17 cellular contexts compared by ENCODE assay signal in the genomic region with DNA sequence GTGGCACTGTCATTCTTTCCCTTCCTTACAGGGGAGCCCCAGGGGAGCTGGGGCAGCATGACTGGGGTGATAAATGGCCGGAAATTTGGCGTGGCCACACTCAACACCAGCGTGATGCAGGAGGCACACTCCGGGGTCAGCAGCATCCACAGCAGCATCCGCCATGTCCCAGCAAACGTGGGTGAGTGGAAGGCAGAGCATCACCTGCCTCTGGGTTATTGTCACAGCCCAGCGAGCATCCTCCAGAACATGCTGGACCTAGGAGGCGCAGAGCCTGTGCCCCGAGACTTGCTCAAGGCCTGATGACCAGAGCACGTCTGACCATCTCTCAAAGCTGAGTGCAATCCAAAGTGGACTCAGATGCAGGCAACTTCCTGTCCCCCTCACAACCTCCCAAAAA. TPM values are rescaled to one million over a fixed set of nuclear protein-coding genes. Genes with fewer than 3 reads are reported as not detected.
"Had no signal": no experiment of that assay in that cellular context is flagged by ENCODE, and none has a peak within 500 bp of the region (broad histone marks: within the 10 kb centered on the region; RNA-seq: fewer than 3 reads in every experiment).

No MANE protein-coding gene starts in this region.

- H3K27ac ChIP-seq: left lung, upper lobe of right lung, VCaP had no signal

- H3K9me3 ChIP-seq: left lung, thyroid gland, upper lobe of right lung had no signal

- H3K4me1 ChIP-seq: upper lobe of right lung had no signal

- ATAC-seq: activated CD8-positive, alpha-beta T cell treated with anti-CD3 and anti-CD28 coated beads, Interleukin-2, amount 10 ng/mL, durations not matched to agents 7 days and 5 days; left lung; natural killer cell treated with Interleukin-12 subunit alpha and Interleukin-12 subunit beta and Interleukin-15 and Interleukin-18, amount 100 ng/mL, for 72 hours; upper lobe of right lung had no signal

- H3K4me3 ChIP-seq: left lung, thyroid gland, upper lobe of right lung had no signal

- FAIRE-seq: frontal cortex had no signal

- H3K27me3 ChIP-seq: left lung, thyroid gland, upper lobe of right lung had no signal

- DNase-seq: activated CD4-positive, alpha-beta T cell treated with anti-CD3 and anti-CD28 coated beads, Interleukin-2, amount 50 U/mL, for 1 hour; activated CD4-positive, CD25-positive, alpha-beta regulatory T cell treated with anti-CD3 and anti-CD28 coated beads, Interleukin-2, amount 50 U/mL, for 72 hours; activated CD8-positive, alpha-beta T cell treated with anti-CD3 and anti-CD28 coated beads, Interleukin-2, amount 10 ng/mL, durations not matched to agents 7 days and 5 days; activated gamma-delta T cell treated with Interleukin-2 at 50 U/mL for 16 hours; effector CD8-positive, alpha-beta T cell; erythroblast; hippocampal formation; kidney glomerular epithelial cell; left lung; midbrain; stimulated activated CD4-positive, alpha-beta T cell treated with anti-CD3 and anti-CD28 coated beads, Interleukin-4, amount 100 ng/mL, for 24 hours; stimulated activated naive CD4-positive, alpha-beta T cell treated with Interleukin-2 at 50 U/mL for 16 hours; upper lobe of right lung had no signal

- H3K36me3 ChIP-seq: left lung, thyroid gland, upper lobe of right lung had no signal

RNA-seq across cellular contexts. Expression of a gene that starts 22.2 kb away (rescaled TPM):
- total RNA-seq: natural killer cell treated with Interleukin-12 subunit alpha and Interleukin-12 subunit beta and Interleukin-15 and Interleukin-18, amount 100 ng/mL, for 72 hours had no signal
